ENCODE assay signal across 1 cellular context in genomic region chr9:129507805-129508204, GRCh38.
TF ChIP-seq lines count a peak whose summit lies in the region.

No MANE protein-coding gene starts in this region.

TF ChIP-seq in HepG2, 621 proteins besides CTCF, POLR2A, EP300 and RAD21 (continued from another document):
- TF ChIP-seq PRDM15 (CRISPR knock-in tag; IDR thresholded peaks at IDR 0.05) (peak; percentile 38; the same call in 1 of the 2 replicates), ZNF3 (CRISPR knock-in tag; IDR thresholded peaks at IDR 0.05) (peak; percentile 99), ZNF251 (CRISPR knock-in tag; IDR thresholded peaks at IDR 0.05) (no peak), ZNF776 (CRISPR knock-in tag; IDR thresholded peaks at IDR 0.05) (no peak), YEATS2 (CRISPR knock-in tag; IDR thresholded peaks at IDR 0.05; ENCODE audit: borderline replicate concordance) (no peak), MYC (CRISPR knock-in tag; IDR thresholded peaks at IDR 0.05; ENCODE audit: borderline replicate concordance) (no peak), ZNF234 (CRISPR knock-in tag; conservative IDR thresholded peaks at IDR 0.05) (no peak), FOXJ3 (CRISPR knock-in tag; IDR thresholded peaks at IDR 0.05; ENCODE audit: borderline replicate concordance) (no peak), ONECUT2 (CRISPR knock-in tag; IDR thresholded peaks at IDR 0.05) (0 out of 2 replicates have a peak, but pooled peaks have one; percentile 39), RCOR2 (CRISPR knock-in tag; IDR thresholded peaks at IDR 0.05) (no peak), ZBTB7B (CRISPR knock-in tag; IDR thresholded peaks at IDR 0.05) (no peak), ZBTB2 (CRISPR knock-in tag; IDR thresholded peaks at IDR 0.05; ENCODE audit: low read depth) (no peak), ZBTB33 (CRISPR knock-in tag; IDR thresholded peaks at IDR 0.05) (0 out of 2 replicates have a peak, but pooled peaks have one; percentile 26), RXRB (CRISPR knock-in tag; IDR thresholded peaks at IDR 0.05; ENCODE audit: borderline replicate concordance) (no peak), ZNF556 (CRISPR knock-in tag; IDR thresholded peaks at IDR 0.05; ENCODE audit: borderline replicate concordance) (0 out of 2 replicates have a peak, but pooled peaks have one; percentile 41), USF2 (IDR thresholded peaks at IDR 0.05; ENCODE audit: low read depth, low read length) (0 out of 2 replicates have a peak, but pooled peaks have one; percentile 33), USF2 (CRISPR knock-in tag; IDR thresholded peaks at IDR 0.05; ENCODE audit: borderline replicate concordance) (no peak), ZNF512B (CRISPR knock-in tag; IDR thresholded peaks at IDR 0.05; ENCODE audit: borderline replicate concordance) (no peak), ZNF510 (CRISPR knock-in tag; IDR thresholded peaks at IDR 0.05; ENCODE audit: low read depth) (no peak), KDM2A (CRISPR knock-in tag; IDR thresholded peaks at IDR 0.05; ENCODE audit: borderline replicate concordance, low read depth) (0 out of 2 replicates have a peak, but pooled peaks have one; percentile 23), E2F1 (CRISPR knock-in tag; IDR thresholded peaks at IDR 0.05) (no peak), ZMYM3 (CRISPR knock-in tag; IDR thresholded peaks at IDR 0.05) (peak; percentile 60; the same call in 1 of the 2 replicates), PRDM10 (CRISPR knock-in tag; IDR thresholded peaks at IDR 0.05; ENCODE audit: low read depth) (no peak), CEBPZ (IDR thresholded peaks at IDR 0.05; ENCODE audit: low read length) (no peak), ZBTB34 (CRISPR knock-in tag; IDR thresholded peaks at IDR 0.05) (no peak)
